Comparison of ENCODE assay signal across 21 cellular contexts in genomic region chr20:22861990-22862389, GRCh38.
DNase-seq lines count a peak whose midpoint lies in the region; ATAC-seq and TF ChIP-seq lines count a peak whose summit lies in the region.
"Had no signal": no experiment of that assay in that cellular context is flagged by ENCODE, and none has a peak within 500 bp of the region (broad histone marks: within the 10 kb centered on the region; RNA-seq: fewer than 3 reads in every experiment).

No MANE protein-coding gene starts in this region.

- no peak overlapping the region for H2AFZ ChIP-seq in smooth muscle cell (ENCODE audit: low read depth)

- no peaks in the 10 kb centered on the region for H3K9me3 Mint-ChIP-seq in endothelial cell (ENCODE audit: unreplicated experiment)
- H3K9me3 Mint-ChIP-seq in activated CD8-positive, alpha-beta T cell treated with anti-CD3 and anti-CD28 coated beads, Interleukin-2, amount 10 ng/mL, durations not matched to agents 7 days and 5 days (ENCODE audit: insufficient read depth), result no peaks in the 10 kb centered on the region
- H3K9me3 Mint-ChIP-seq: activated CD4-positive, alpha-beta memory T cell treated with anti-CD3 and anti-CD28 coated beads, Interleukin-2, amount 10 ng/mL, durations not matched to agents 7 days and 5 days; activated naive CD4-positive, alpha-beta T cell treated with anti-CD3 and anti-CD28 coated beads, Interleukin-2, amount 10 ng/mL, durations not matched to agents 7 days and 5 days; H9; neural crest cell; T-helper 1 cell treated with Interleukin-12 subunit alpha and Interleukin-12 subunit beta and Interleukin-4 antibody, amounts not matched to agents 30 μg/mL and 1 μg/mL, for 36 hours had no signal

- TF ChIP-seq CTCF in endothelial cell (IDR thresholded peaks at IDR 0.05; ENCODE audit: unreplicated experiment), result no peak
- TF ChIP-seq CTCF in smooth muscle cell (IDR thresholded peaks at IDR 0.05; ENCODE audit: borderline replicate concordance, insufficient read depth, poor library complexity, severe bottlenecking), result no peak

- no peaks in the 10 kb centered on the region for H3K36me3 ChIP-seq in smooth muscle cell (ENCODE audit: low read depth)
- no peaks in the 10 kb centered on the region for H3K36me3 ChIP-seq in effector memory CD4-positive, alpha-beta T cell (ENCODE audit: control insufficient read depth, insufficient read depth, low read length)
- H3K36me3 ChIP-seq: BE2C, esophagus squamous epithelium, vagina had no signal

- no peak overlapping the region for H3K4me3 Mint-ChIP-seq in endothelial cell (ENCODE audit: unreplicated experiment)
- no peak overlapping the region for H3K4me3 Mint-ChIP-seq in activated CD8-positive, alpha-beta T cell treated with anti-CD3 and anti-CD28 coated beads, Interleukin-2, amount 10 ng/mL, durations not matched to agents 7 days and 5 days
- H3K4me3 Mint-ChIP-seq: activated CD4-positive, alpha-beta memory T cell treated with anti-CD3 and anti-CD28 coated beads, Interleukin-2, amount 10 ng/mL, durations not matched to agents 7 days and 5 days; activated naive CD4-positive, alpha-beta T cell treated with anti-CD3 and anti-CD28 coated beads, Interleukin-2, amount 10 ng/mL, durations not matched to agents 7 days and 5 days; activated T-cell treated with anti-CD3 and anti-CD28 coated beads, Interleukin-2, amount 50 U/mL, for 4 hours; H9; neural crest cell; stimulated activated naive CD8-positive, alpha-beta T cell treated with anti-CD3 and anti-CD28 coated beads, Interleukin-15, amount 100 ng/mL, for 72 hours; T-helper 1 cell treated with Interleukin-12 subunit alpha and Interleukin-12 subunit beta and Interleukin-4 antibody, amounts not matched to agents 30 μg/mL and 1 μg/mL, for 36 hours had no signal

- DNase-seq in M059J (ENCODE audit: low read depth) (peak; percentile 38), endothelial cell (ENCODE audit: low spot score) (peak; percentile 36), right cardiac atrium (peak; percentile 69 to 79 (median 71)), smooth muscle cell (lab: John Stamatoyannopoulos, UW; ENCODE audit: unreplicated experiment) (no peak), ACHN (no peak)
- no peak for DNase-seq in effector memory CD4-positive, alpha-beta T cell
- no peak for DNase-seq in activated CD8-positive, alpha-beta T cell treated with anti-CD3 and anti-CD28 coated beads, Interleukin-2, amount 10 ng/mL, durations not matched to agents 7 days and 5 days
- DNase-seq: activated CD4-positive, alpha-beta memory T cell treated with anti-CD3 and anti-CD28 coated beads, Interleukin-2, amount 10 ng/mL, durations not matched to agents 7 days and 5 days; activated naive CD4-positive, alpha-beta T cell treated with anti-CD3 and anti-CD28 coated beads, Interleukin-2, amount 10 ng/mL, durations not matched to agents 7 days and 5 days; activated T-cell treated with anti-CD3 and anti-CD28 coated beads, Interleukin-2, amount 50 U/mL, for 4 hours; BE2C; esophagus squamous epithelium; H9; NCI-H1930; NCI-H446 treated with DMSO at 0.1 percent for 48 hours; SHP77; stimulated activated naive CD8-positive, alpha-beta T cell treated with anti-CD3 and anti-CD28 coated beads, Interleukin-15, amount 100 ng/mL, for 72 hours had no signal

- no peaks in the 10 kb centered on the region for H3K27me3 Mint-ChIP-seq in endothelial cell (ENCODE audit: unreplicated experiment)
- no peaks in the 10 kb centered on the region for H3K27me3 Mint-ChIP-seq in activated CD8-positive, alpha-beta T cell treated with anti-CD3 and anti-CD28 coated beads, Interleukin-2, amount 10 ng/mL, durations not matched to agents 7 days and 5 days (ENCODE audit: low read depth)
- H3K27me3 Mint-ChIP-seq: activated CD4-positive, alpha-beta memory T cell treated with anti-CD3 and anti-CD28 coated beads, Interleukin-2, amount 10 ng/mL, durations not matched to agents 7 days and 5 days; activated naive CD4-positive, alpha-beta T cell treated with anti-CD3 and anti-CD28 coated beads, Interleukin-2, amount 10 ng/mL, durations not matched to agents 7 days and 5 days; IgD-negative memory B cell; stimulated activated naive CD8-positive, alpha-beta T cell treated with anti-CD3 and anti-CD28 coated beads, Interleukin-15, amount 100 ng/mL, for 72 hours had no signal

- H3K9me3 ChIP-seq in right cardiac atrium (ENCODE audit: control insufficient read depth, low read length) (no peaks in the 10 kb centered on the region), smooth muscle cell (replicated peaks; ENCODE audit: low read depth) (no peaks in the 10 kb centered on the region)
- H3K9me3 ChIP-seq in effector memory CD4-positive, alpha-beta T cell (ENCODE audit: control insufficient read depth, low read length), result no peaks in the 10 kb centered on the region
- H3K9me3 ChIP-seq: BE2C, esophagus squamous epithelium, vagina had no signal

- CTCF ChIA-PET in activated CD8-positive, alpha-beta T cell treated with anti-CD3 and anti-CD28 coated beads, Interleukin-2, amount 10 ng/mL, durations not matched to agents 7 days and 5 days (lab: Charles Lee), result interaction anchor here (1.8 kb wide), 1 partner anchor 10 kb away, joined by 4 read pairs; no protein-coding TSS in a partner anchor

- H3K9ac ChIP-seq in smooth muscle cell (ENCODE audit: low read depth), result peak overlapping the region; percentile 18

- H3K4me3 ChIP-seq in right cardiac atrium (ENCODE audit: low read length), result no peak overlapping the region
- H3K4me3 ChIP-seq in smooth muscle cell, result no peak overlapping the region
- no peak overlapping the region for H3K4me3 ChIP-seq in effector memory CD4-positive, alpha-beta T cell (ENCODE audit: insufficient read depth, low read depth, low read length, poor library complexity, severe bottlenecking)
- H3K4me3 ChIP-seq: esophagus squamous epithelium, vagina had no signal

- no peaks in the 10 kb centered on the region for H3K27me3 ChIP-seq in right cardiac atrium (ENCODE audit: control insufficient read depth, insufficient read depth)
- no peaks in the 10 kb centered on the region for H3K27me3 ChIP-seq in smooth muscle cell (ENCODE audit: low read depth)
- H3K27me3 ChIP-seq in effector memory CD4-positive, alpha-beta T cell (replicated peaks; ENCODE audit: control insufficient read depth, insufficient read depth, low read length, poor library complexity, severe bottlenecking), result no peaks in the 10 kb centered on the region
- H3K27me3 ChIP-seq: BE2C, vagina had no signal

- H3K36me3 Mint-ChIP-seq in endothelial cell (ENCODE audit: low read depth, unreplicated experiment), result no peaks in the 10 kb centered on the region
- no peaks in the 10 kb centered on the region for H3K36me3 Mint-ChIP-seq in activated CD8-positive, alpha-beta T cell treated with anti-CD3 and anti-CD28 coated beads, Interleukin-2, amount 10 ng/mL, durations not matched to agents 7 days and 5 days (ENCODE audit: low read depth)
- H3K36me3 Mint-ChIP-seq: activated naive CD4-positive, alpha-beta T cell treated with anti-CD3 and anti-CD28 coated beads, Interleukin-2, amount 10 ng/mL, durations not matched to agents 7 days and 5 days; IgD-negative memory B cell had no signal

- peak; percentile 83 to 96 for ATAC-seq in right cardiac atrium
- no peak for ATAC-seq in activated CD8-positive, alpha-beta T cell treated with anti-CD3 and anti-CD28 coated beads, Interleukin-2, amount 10 ng/mL, durations not matched to agents 7 days and 5 days
- ATAC-seq: activated T-cell treated with anti-CD3 and anti-CD28 coated beads, Interleukin-2, amount 50 U/mL, for 4 hours; stimulated activated naive CD8-positive, alpha-beta T cell treated with anti-CD3 and anti-CD28 coated beads, Interleukin-15, amount 100 ng/mL, for 72 hours had no signal

- H3K27ac ChIP-seq in right cardiac atrium (ENCODE audit: low read length), result no peak overlapping the region
- peak overlapping the region; percentile 84 for H3K27ac ChIP-seq in smooth muscle cell (ENCODE audit: low read depth)
- H3K27ac ChIP-seq in effector memory CD4-positive, alpha-beta T cell (ENCODE audit: insufficient read depth, low read length, poor library complexity, severe bottlenecking), result no peak overlapping the region
- H3K27ac ChIP-seq: vagina had no signal

- H3K79me2 ChIP-seq in smooth muscle cell (ENCODE audit: low read depth), result no peaks in the 10 kb centered on the region

- intact Hi-C loops in right cardiac atrium (cut with DNase I), result loop anchor here in 1 of 4 donors (10.0 kb wide), 1 partner anchor 167 kb away; no protein-coding TSS in a partner anchor

- H3K4me1 Mint-ChIP-seq in endothelial cell (ENCODE audit: unreplicated experiment), result peaks cover 13% of the 10 kb centered on the region
- no peaks in the 10 kb centered on the region for H3K4me1 Mint-ChIP-seq in activated CD8-positive, alpha-beta T cell treated with anti-CD3 and anti-CD28 coated beads, Interleukin-2, amount 10 ng/mL, durations not matched to agents 7 days and 5 days (ENCODE audit: low read depth)
- H3K4me1 Mint-ChIP-seq: activated CD4-positive, alpha-beta memory T cell treated with anti-CD3 and anti-CD28 coated beads, Interleukin-2, amount 10 ng/mL, durations not matched to agents 7 days and 5 days; activated naive CD4-positive, alpha-beta T cell treated with anti-CD3 and anti-CD28 coated beads, Interleukin-2, amount 10 ng/mL, durations not matched to agents 7 days and 5 days; H9; IgD-negative memory B cell; stimulated activated naive CD8-positive, alpha-beta T cell treated with anti-CD3 and anti-CD28 coated beads, Interleukin-15, amount 100 ng/mL, for 72 hours had no signal

- POLR2A ChIA-PET in activated CD8-positive, alpha-beta T cell treated with anti-CD3 and anti-CD28 coated beads, Interleukin-2, amount 10 ng/mL, durations not matched to agents 7 days and 5 days (lab: Charles Lee), result no interaction called here

- H3F3A ChIP-seq in smooth muscle cell (ENCODE audit: low read depth), result no peaks in the 10 kb centered on the region

- no peak overlapping the region for H3K27ac Mint-ChIP-seq in endothelial cell (ENCODE audit: unreplicated experiment)
- H3K27ac Mint-ChIP-seq in activated CD8-positive, alpha-beta T cell treated with anti-CD3 and anti-CD28 coated beads, Interleukin-2, amount 10 ng/mL, durations not matched to agents 7 days and 5 days, result no peak overlapping the region
- H3K27ac Mint-ChIP-seq: activated CD4-positive, alpha-beta memory T cell treated with anti-CD3 and anti-CD28 coated beads, Interleukin-2, amount 10 ng/mL, durations not matched to agents 7 days and 5 days; activated naive CD4-positive, alpha-beta T cell treated with anti-CD3 and anti-CD28 coated beads, Interleukin-2, amount 10 ng/mL, durations not matched to agents 7 days and 5 days; H9; IgD-negative memory B cell; stimulated activated naive CD8-positive, alpha-beta T cell treated with anti-CD3 and anti-CD28 coated beads, Interleukin-15, amount 100 ng/mL, for 72 hours; T-helper 1 cell treated with Interleukin-12 subunit alpha and Interleukin-12 subunit beta and Interleukin-4 antibody, amounts not matched to agents 30 μg/mL and 1 μg/mL, for 36 hours had no signal

- no peaks in the 10 kb centered on the region for H3K4me1 ChIP-seq in right cardiac atrium (ENCODE audit: control insufficient read depth, insufficient read depth, low read length)
- H3K4me1 ChIP-seq in smooth muscle cell (ENCODE audit: low read depth), result peaks cover 7% of the 10 kb centered on the region
- H3K4me1 ChIP-seq in effector memory CD4-positive, alpha-beta T cell (ENCODE audit: control insufficient read depth, insufficient read depth, low read length, poor library complexity, severe bottlenecking), result no peaks in the 10 kb centered on the region
- H3K4me1 ChIP-seq: BE2C, esophagus squamous epithelium, vagina had no signal

- peak overlapping the region; percentile 51 for H3K4me2 ChIP-seq in smooth muscle cell

- 71% methylated on average over 10 of the region's 10 CpGs for WGBS in right cardiac atrium
- 92% methylated on average over 10 of the region's 10 CpGs for WGBS in smooth muscle cell (ENCODE audit: low lambda C conversion rate)

- no peaks in the 10 kb centered on the region for H4K20me1 ChIP-seq in smooth muscle cell (ENCODE audit: low read depth)

- in situ Hi-C loops in ACHN (cut with HindIII; ENCODE audit: low pct_ligation_motif_present, low pct_unique_long_range_greater_than_20kb, low sequenced_read_pairs), result no loop called here

Comparison
In these comparisons a context has a peak if more than half of its experiments do, and no peak if none do; other contexts are left out.
1. DNase-seq: peak in M059J (single experiment), endothelial cell (single experiment) and right cardiac atrium (3 of 3); none in smooth muscle cell (single experiment), ACHN (single experiment), effector memory CD4-positive, alpha-beta T cell (0 of 3) and activated CD8-positive, alpha-beta T cell treated with anti-CD3 and anti-CD28 coated beads, Interleukin-2, amount 10 ng/mL, durations not matched to agents 7 days and 5 days (single experiment).